In the genomic region with DNA sequence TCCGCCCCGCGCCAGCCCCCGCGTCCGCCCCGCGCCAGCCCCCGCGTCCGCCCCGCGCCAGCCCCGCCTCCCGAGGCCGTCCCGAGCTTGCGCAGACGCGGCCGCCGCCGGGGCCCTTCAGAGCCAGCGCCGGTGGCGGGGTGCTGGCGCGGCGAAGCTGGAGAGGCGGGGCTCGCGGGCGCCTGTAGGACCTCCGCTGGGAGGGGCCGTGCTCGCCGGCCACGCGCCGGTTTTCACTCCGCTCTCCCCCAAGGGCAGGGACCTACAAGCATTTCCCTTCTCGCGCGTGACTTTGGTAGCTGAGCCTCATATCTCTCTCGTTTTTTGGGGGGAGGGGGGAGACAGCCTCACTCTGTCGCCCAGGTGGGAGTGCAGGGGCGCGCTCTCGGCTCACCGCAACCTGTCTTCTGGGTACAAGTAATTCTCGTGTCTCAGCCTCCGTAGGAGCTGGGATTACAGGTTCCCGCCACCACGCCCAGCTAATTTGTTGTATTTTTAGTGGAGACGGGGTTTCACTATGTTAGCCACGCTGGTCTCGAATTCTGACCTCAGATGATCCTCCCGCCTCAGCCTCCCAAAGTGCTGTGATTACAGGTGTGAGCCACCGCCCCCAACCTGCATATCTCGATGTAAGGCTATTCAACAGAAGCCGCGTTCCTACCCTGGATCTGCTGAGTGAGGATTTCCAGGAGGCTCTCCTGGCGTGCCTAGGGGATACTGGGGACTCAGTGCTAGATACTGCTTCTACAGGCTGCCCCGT, we compare ENCODE assay signal across 8 cellular contexts. TPM values are rescaled to one million over a fixed set of nuclear protein-coding genes. Genes with fewer than 3 reads are reported as not detected.
DNase-seq lines count a peak whose midpoint lies in the region; ATAC-seq and TF ChIP-seq lines count a peak whose summit lies in the region.

A gene (minus strand): TSS at position 159 of the 760 bp plus-strand sequence. CDS start 6,595 bp downstream, outside the sequence.

- H3K27me3 ChIP-seq in smooth muscle cell (ENCODE audit: low read depth): no peaks in the 10 kb centered on the region

- 14% methylated on average over 38 of the region's 64 CpGs for WGBS in smooth muscle cell (ENCODE audit: low lambda C conversion rate)

- H3K4me2 ChIP-seq in smooth muscle cell: peak within 1 kb of the TSS; percentile 97

- H3K9me3 Mint-ChIP-seq in WTC11: no peaks in the 10 kb centered on the region

- DNase-seq in NCI-H2029 (lab: John Stamatoyannopoulos, UW) (peak; percentile 18), WTC11 (ENCODE audit: low spot score) (peak; percentile 68), cardiac fibroblast (ENCODE audit: low read depth in 2 of 2) (peak; percentile 68 to 82), iris pigment epithelial cell (ENCODE audit: low read depth) (peak; percentile 87), smooth muscle cell (lab: John Stamatoyannopoulos, UW; ENCODE audit: unreplicated experiment) (peak; percentile 33), NCI-H524 treated with DMSO at 0.1 percent for 48 hours (lab: John Stamatoyannopoulos, UW) (no peak)

- H3K79me2 ChIP-seq in smooth muscle cell (ENCODE audit: low read depth): peaks cover 11% of the 10 kb centered on the region

- peaks cover 7% of the 10 kb centered on the region for H3F3A ChIP-seq in smooth muscle cell (ENCODE audit: low read depth)

- peaks cover 21% of the 10 kb centered on the region for H3K36me3 ChIP-seq in smooth muscle cell (ENCODE audit: low read depth)

- H3K9ac ChIP-seq in smooth muscle cell (ENCODE audit: low read depth): peak within 1 kb of the TSS; percentile 18

- peak within 1 kb of the TSS; percentile 89 for H3K4me3 Mint-ChIP-seq in WTC11

- H3K4me1 ChIP-seq in smooth muscle cell (ENCODE audit: low read depth): peaks cover 15% of the 10 kb centered on the region

- peaks cover 18% of the 10 kb centered on the region for H3K4me1 Mint-ChIP-seq in WTC11

- peaks cover 17% of the 10 kb centered on the region for H3K36me3 Mint-ChIP-seq in WTC11

- CTCF ChIA-PET in WTC11 (lab: Charles Lee): interaction anchor here (0.9 to 1.9 kb wide), 4 partner anchors 38 to 229 kb away, joined by 3 to 7 read pairs (median 4); a partner anchor contains a TSS

- no peaks in the 10 kb centered on the region for H4K20me1 ChIP-seq in smooth muscle cell (ENCODE audit: low read depth)

- H3K9me3 ChIP-seq in smooth muscle cell (replicated peaks; ENCODE audit: low read depth): no peaks in the 10 kb centered on the region

- no peak for TF ChIP-seq CTCF in WTC11 (IDR thresholded peaks at IDR 0.05)
- no peak for TF ChIP-seq CTCF in cardiac fibroblast (IDR thresholded peaks at IDR 0.05; ENCODE audit: low read depth, low read length)
- no peak for TF ChIP-seq CTCF in smooth muscle cell (IDR thresholded peaks at IDR 0.05; ENCODE audit: borderline replicate concordance, insufficient read depth, poor library complexity, severe bottlenecking)

- peak within 1 kb of the TSS; percentile 95 for H2AFZ ChIP-seq in smooth muscle cell (ENCODE audit: low read depth)

- peak within 1 kb of the TSS; percentile 28 for H3K27ac ChIP-seq in smooth muscle cell (ENCODE audit: low read depth)

- POLR2A ChIA-PET in WTC11 (lab: Charles Lee): interaction anchor here (1.0 to 1.3 kb wide), 2 partner anchors 12 to 38 kb away, joined by 3 read pairs; a partner anchor contains a TSS

- peak within 1 kb of the TSS; percentile 45 for H3K27ac Mint-ChIP-seq in WTC11

- ATAC-seq in GM18517 (IDR thresholded peaks at IDR 0.05; ENCODE audit: unreplicated experiment): peak; percentile 73
- peak; percentile 83 for ATAC-seq in HG02884 (IDR thresholded peaks at IDR 0.05; ENCODE audit: unreplicated experiment)
- peak; percentile 84 for ATAC-seq in WTC11

- H3K4me3 ChIP-seq in cardiac fibroblast (replicated peaks in 1 of 2; ENCODE audit: low read depth in 2 of 2, low read length in 2 of 2) (peak within 1 kb of the TSS; percentile 66 to 86), smooth muscle cell (peak within 1 kb of the TSS; percentile 59)

- H3K27me3 Mint-ChIP-seq in WTC11 (ENCODE audit: low read depth): peaks cover 17% of the 10 kb centered on the region

TF ChIP-seq in WTC11, 78 proteins besides CTCF, POLR2A, EP300 and RAD21:
- TF ChIP-seq ZNF263 (CRISPR knock-in tag; IDR thresholded peaks at IDR 0.05; ENCODE audit: low read depth) (no peak), GABPB1 (CRISPR knock-in tag; IDR thresholded peaks at IDR 0.05) (peak; percentile 23; the same call in 1 of the 2 replicates), IRF2 (CRISPR knock-in tag; IDR thresholded peaks at IDR 0.05; ENCODE audit: borderline replicate concordance, low read depth) (no peak)
- TF ChIP-seq, protein P1, sequence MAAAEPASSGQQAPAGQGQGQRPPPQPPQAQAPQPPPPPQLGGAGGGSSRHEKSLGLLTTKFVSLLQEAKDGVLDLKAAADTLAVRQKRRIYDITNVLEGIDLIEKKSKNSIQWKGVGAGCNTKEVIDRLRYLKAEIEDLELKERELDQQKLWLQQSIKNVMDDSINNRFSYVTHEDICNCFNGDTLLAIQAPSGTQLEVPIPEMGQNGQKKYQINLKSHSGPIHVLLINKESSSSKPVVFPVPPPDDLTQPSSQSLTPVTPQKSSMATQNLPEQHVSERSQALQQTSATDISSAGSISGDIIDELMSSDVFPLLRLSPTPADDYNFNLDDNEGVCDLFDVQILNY (CRISPR knock-in tag; IDR thresholded peaks at IDR 0.05): 0 out of 2 replicates have a peak, but pooled peaks have one; percentile 22
- TF ChIP-seq, protein P2, sequence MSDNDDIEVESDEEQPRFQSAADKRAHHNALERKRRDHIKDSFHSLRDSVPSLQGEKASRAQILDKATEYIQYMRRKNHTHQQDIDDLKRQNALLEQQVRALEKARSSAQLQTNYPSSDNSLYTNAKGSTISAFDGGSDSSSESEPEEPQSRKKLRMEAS (CRISPR knock-in tag; IDR thresholded peaks at IDR 0.05): peak; percentile 28; the same call in 1 of the 2 replicates
TF ChIP-seq in WTC11: peak in this region for 3.

RNA-seq across cellular contexts. Expression of the gene that starts here (rescaled TPM):
- total RNA-seq in WTC11 (2021): 18.0 to 19.3 TPM (median 18.2 TPM) in 3 replicates
- total RNA-seq in smooth muscle cell: 6.1 and 10.8 TPM in 2 replicates
- polyA plus RNA-seq in smooth muscle cell: 2.7 and 3.7 TPM in 2 replicates
